ENCODE assay signal across 10 cellular contexts in the genomic region with DNA sequence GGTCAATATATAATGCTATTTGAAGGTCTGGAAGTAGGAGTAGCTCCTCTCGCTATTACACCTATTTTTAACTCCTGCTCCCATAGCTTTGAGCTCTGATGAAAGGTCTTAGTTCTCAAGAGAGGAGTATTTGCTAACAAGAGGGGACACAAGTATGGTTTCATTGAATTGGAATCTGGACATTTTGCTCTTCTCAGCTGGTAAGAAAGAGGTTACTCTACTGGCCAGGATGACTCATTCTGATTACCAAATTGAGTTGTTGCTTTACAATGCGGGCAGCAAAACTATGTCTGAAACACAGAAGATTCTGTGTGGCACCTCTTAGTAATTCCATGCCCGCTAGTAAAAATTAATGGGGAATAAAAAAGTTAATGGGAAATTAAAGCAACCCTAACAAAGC.
DNase-seq lines count a peak whose midpoint lies in the region; ATAC-seq and TF ChIP-seq lines count a peak whose summit lies in the region.
"Had no signal": no experiment of that assay in that cellular context is flagged by ENCODE, and none has a peak within 500 bp of the region (broad histone marks: within the 10 kb centered on the region; RNA-seq: fewer than 3 reads in every experiment).

No MANE protein-coding gene starts in this region.

- no peak overlapping the region for H3K4me3 Mint-ChIP-seq in CD8-positive, alpha-beta T cell
- no peak overlapping the region for H3K4me3 Mint-ChIP-seq in activated CD8-positive, alpha-beta T cell treated with anti-CD3 and anti-CD28 coated beads, Interleukin-2, amount 10 ng/mL, durations not matched to agents 7 days and 5 days
- H3K4me3 Mint-ChIP-seq: activated naive CD4-positive, alpha-beta T cell treated with anti-CD3 and anti-CD28 coated beads, Interleukin-2, amount 10 ng/mL, durations not matched to agents 7 days and 5 days had no signal

- CTCF ChIA-PET in PC-3 (lab: Charles Lee) = no interaction called here
- CTCF ChIA-PET in CD8-positive, alpha-beta T cell (lab: Charles Lee) = no interaction called here
- CTCF ChIA-PET in activated CD8-positive, alpha-beta T cell treated with anti-CD3 and anti-CD28 coated beads, Interleukin-2, amount 10 ng/mL, durations not matched to agents 7 days and 5 days (lab: Charles Lee) = no interaction called here

- peaks cover 6% of the 10 kb centered on the region for H3K4me1 ChIP-seq in PC-3 (ENCODE audit: insufficient read depth, low read length)
- H3K4me1 ChIP-seq in psoas muscle = no peaks in the 10 kb centered on the region
- no peaks in the 10 kb centered on the region for H3K4me1 ChIP-seq in CD8-positive, alpha-beta T cell (ENCODE audit: insufficient read depth, low read length)

- H3K36me3 ChIP-seq in PC-3 (ENCODE audit: low read depth, low read length) (no peaks in the 10 kb centered on the region), psoas muscle (ENCODE audit: insufficient read depth in 1 of 2, low read depth in 1 of 2) (no peaks in the 10 kb centered on the region)
- H3K36me3 ChIP-seq in CD8-positive, alpha-beta T cell (ENCODE audit: insufficient read depth, low read length) = no peaks in the 10 kb centered on the region

- in situ Hi-C loops in Caki2 (cut with HindIII; ENCODE audit: low pct_unique_long_range_greater_than_20kb, low sequenced_read_pairs) = no loop called here

- TF ChIP-seq CTCF in PC-3 (conservative IDR thresholded peaks at IDR 0.05; ENCODE audit: low read depth, low read length) (no peak), epithelial cell of proximal tubule (conservative IDR thresholded peaks at IDR 0.05; ENCODE audit: low read depth, low read length) (no peak), psoas muscle (IDR thresholded peaks at IDR 0.05) (no peak)
- no peak for TF ChIP-seq CTCF in CD8-positive, alpha-beta T cell (IDR thresholded peaks at IDR 0.05)

- H3K4me1 Mint-ChIP-seq in CD8-positive, alpha-beta T cell (ENCODE audit: low read depth) = no peaks in the 10 kb centered on the region
- no peaks in the 10 kb centered on the region for H3K4me1 Mint-ChIP-seq in activated CD8-positive, alpha-beta T cell treated with anti-CD3 and anti-CD28 coated beads, Interleukin-2, amount 10 ng/mL, durations not matched to agents 7 days and 5 days (ENCODE audit: low read depth)
- H3K4me1 Mint-ChIP-seq: activated naive CD4-positive, alpha-beta T cell treated with anti-CD3 and anti-CD28 coated beads, Interleukin-2, amount 10 ng/mL, durations not matched to agents 7 days and 5 days had no signal

- H3K9ac ChIP-seq in PC-3 (ENCODE audit: low read length) = no peak overlapping the region

- no peaks in the 10 kb centered on the region for H3K9me2 ChIP-seq in PC-3 (replicated peaks; ENCODE audit: low read length)

- DNase-seq in Caki2 (ENCODE audit: low read depth) = peak; percentile 22
- DNase-seq in PC-3 = peak; percentile 77
- DNase-seq in epithelial cell of proximal tubule (ENCODE audit: low read depth) = peak; percentile 82
- DNase-seq in psoas muscle = no peak
- DNase-seq in CD8-positive, alpha-beta T cell = no peak
- DNase-seq in activated CD8-positive, alpha-beta T cell treated with anti-CD3 and anti-CD28 coated beads, Interleukin-2, amount 10 ng/mL, durations not matched to agents 7 days and 5 days = no peak
- DNase-seq in middle frontal gyrus (ENCODE audit: extremely low spot score, low spot score) = no peak
- DNase-seq in putamen (ENCODE audit: low spot score) = no peak
- DNase-seq: activated naive CD4-positive, alpha-beta T cell treated with anti-CD3 and anti-CD28 coated beads, Interleukin-2, amount 10 ng/mL, durations not matched to agents 7 days and 5 days; NCI-H2171 treated with DMSO at 0.1 percent for 48 hours had no signal

- H3K9me3 ChIP-seq in PC-3 (ENCODE audit: low read length) = no peaks in the 10 kb centered on the region
- no peaks in the 10 kb centered on the region for H3K9me3 ChIP-seq in psoas muscle
- H3K9me3 ChIP-seq in CD8-positive, alpha-beta T cell (ENCODE audit: low read length) = no peaks in the 10 kb centered on the region

- H3K79me2 ChIP-seq in PC-3 (ENCODE audit: low read length) = no peaks in the 10 kb centered on the region

- POLR2A ChIA-PET in PC-3 (lab: Charles Lee; ENCODE audit: unreplicated experiment) = no interaction called here
- POLR2A ChIA-PET in CD8-positive, alpha-beta T cell (lab: Charles Lee) = no interaction called here
- POLR2A ChIA-PET in activated CD8-positive, alpha-beta T cell treated with anti-CD3 and anti-CD28 coated beads, Interleukin-2, amount 10 ng/mL, durations not matched to agents 7 days and 5 days (lab: Charles Lee) = no interaction called here

- intact Hi-C loops in PC-3 (cut with micrococcal nuclease) = no loop called here
- intact Hi-C loops in psoas muscle (cut with DNase I) = no loop called here
- intact Hi-C loops in CD8-positive, alpha-beta T cell (cut with DNase I, micrococcal nuclease) = no loop called here

- H3F3A ChIP-seq in PC-3 (ENCODE audit: low read length, unreplicated experiment) = no peaks in the 10 kb centered on the region

- no peak overlapping the region for H3K27ac ChIP-seq in PC-3 (ENCODE audit: low read length)
- H3K27ac ChIP-seq in psoas muscle = no peak overlapping the region
- no peak overlapping the region for H3K27ac ChIP-seq in CD8-positive, alpha-beta T cell (ENCODE audit: low read depth, low read length)

- no TSS peak for BruUV-seq in PC-3 (replicated peaks; lab: Mats Ljungman, UMichigan)

- H3K27me3 ChIP-seq in PC-3 (ENCODE audit: low read length) (no peaks in the 10 kb centered on the region), psoas muscle (ENCODE audit: insufficient read depth in 3 of 3, low read length in 2 of 3) (no peaks in the 10 kb centered on the region)
- no peaks in the 10 kb centered on the region for H3K27me3 ChIP-seq in CD8-positive, alpha-beta T cell (ENCODE audit: insufficient read depth, low read length)

- H3K4me3 ChIP-seq in PC-3 (ENCODE audit: low read length) (no peak overlapping the region), epithelial cell of proximal tubule (ENCODE audit: low read depth, low read length) (no peak overlapping the region), psoas muscle (no peak overlapping the region)
- H3K4me3 ChIP-seq in CD8-positive, alpha-beta T cell (ENCODE audit: low read depth, low read length) = no peak overlapping the region

- H3K27ac Mint-ChIP-seq in CD8-positive, alpha-beta T cell = no peak overlapping the region
- H3K27ac Mint-ChIP-seq in activated CD8-positive, alpha-beta T cell treated with anti-CD3 and anti-CD28 coated beads, Interleukin-2, amount 10 ng/mL, durations not matched to agents 7 days and 5 days = no peak overlapping the region
- H3K27ac Mint-ChIP-seq: activated naive CD4-positive, alpha-beta T cell treated with anti-CD3 and anti-CD28 coated beads, Interleukin-2, amount 10 ng/mL, durations not matched to agents 7 days and 5 days had no signal

- H3K9me3 Mint-ChIP-seq in CD8-positive, alpha-beta T cell = no peaks in the 10 kb centered on the region
- no peaks in the 10 kb centered on the region for H3K9me3 Mint-ChIP-seq in activated CD8-positive, alpha-beta T cell treated with anti-CD3 and anti-CD28 coated beads, Interleukin-2, amount 10 ng/mL, durations not matched to agents 7 days and 5 days (ENCODE audit: insufficient read depth)
- H3K9me3 Mint-ChIP-seq: activated naive CD4-positive, alpha-beta T cell treated with anti-CD3 and anti-CD28 coated beads, Interleukin-2, amount 10 ng/mL, durations not matched to agents 7 days and 5 days had no signal

- H3K27me3 Mint-ChIP-seq in CD8-positive, alpha-beta T cell (ENCODE audit: low read depth) = no peaks in the 10 kb centered on the region
- peaks cover 7% of the 10 kb centered on the region for H3K27me3 Mint-ChIP-seq in activated CD8-positive, alpha-beta T cell treated with anti-CD3 and anti-CD28 coated beads, Interleukin-2, amount 10 ng/mL, durations not matched to agents 7 days and 5 days (ENCODE audit: low read depth)

- H3K36me3 Mint-ChIP-seq in CD8-positive, alpha-beta T cell = no peaks in the 10 kb centered on the region
- H3K36me3 Mint-ChIP-seq in activated CD8-positive, alpha-beta T cell treated with anti-CD3 and anti-CD28 coated beads, Interleukin-2, amount 10 ng/mL, durations not matched to agents 7 days and 5 days (ENCODE audit: low read depth) = no peaks in the 10 kb centered on the region
- H3K36me3 Mint-ChIP-seq: activated naive CD4-positive, alpha-beta T cell treated with anti-CD3 and anti-CD28 coated beads, Interleukin-2, amount 10 ng/mL, durations not matched to agents 7 days and 5 days had no signal

- H2AFZ ChIP-seq in PC-3 (ENCODE audit: low read length) = no peak overlapping the region

- H4K20me1 ChIP-seq in PC-3 (ENCODE audit: low read length) = no peaks in the 10 kb centered on the region

- 59 to 80% (median 64%) methylated on average over 3 of the region's 3 CpGs for WGBS in psoas muscle, 3 donors

- peak; percentile 71 for ATAC-seq in PC-3
- ATAC-seq in psoas muscle = peak in 3 of 4 donors; percentile 66 to 86 (median 85)
- ATAC-seq in CD8-positive, alpha-beta T cell = no peak
- no peak for ATAC-seq in activated CD8-positive, alpha-beta T cell treated with anti-CD3 and anti-CD28 coated beads, Interleukin-2, amount 10 ng/mL, durations not matched to agents 7 days and 5 days

- 0 out of 2 replicates have a peak overlapping the region, but pooled peaks have one; percentile 5 for H3K4me2 ChIP-seq in PC-3 (ENCODE audit: low read length)

Comparison
In these comparisons a context has a peak if more than half of its experiments do, and no peak if none do; other contexts are left out.
1. DNase-seq: peak in Caki2 (single experiment), PC-3 (single experiment) and epithelial cell of proximal tubule (single experiment); none in psoas muscle (0 of 2), CD8-positive, alpha-beta T cell (0 of 7), activated CD8-positive, alpha-beta T cell treated with anti-CD3 and anti-CD28 coated beads, Interleukin-2, amount 10 ng/mL, durations not matched to agents 7 days and 5 days (single experiment), middle frontal gyrus (single experiment) and putamen (single experiment).
2. ATAC-seq: peak in PC-3 (single experiment) and psoas muscle (3 of 4); none in CD8-positive, alpha-beta T cell (single experiment) and activated CD8-positive, alpha-beta T cell treated with anti-CD3 and anti-CD28 coated beads, Interleukin-2, amount 10 ng/mL, durations not matched to agents 7 days and 5 days (single experiment).